In genomic region chr1:30255111-30255510, GRCh38 we compare ENCODE assay signal across 7 cellular contexts.
"Had no signal": no experiment of that assay in that cellular context is flagged by ENCODE, and none has a peak within 500 bp of the region (broad histone marks: within the 10 kb centered on the region; RNA-seq: fewer than 3 reads in every experiment).

No MANE protein-coding gene starts in this region.

- H3K4me3 Mint-ChIP-seq: IgD-negative memory B cell had no signal

- H3K4me1 Mint-ChIP-seq: IgD-negative memory B cell had no signal

- H3K9ac ChIP-seq: KMS-11 had no signal

- H3K36me3 Mint-ChIP-seq: IgD-negative memory B cell had no signal

- DNase-seq: IMR-90, KBM-7, KG1 had no signal

- H3K27ac Mint-ChIP-seq: IgD-negative memory B cell had no signal

- H3K9me3 Mint-ChIP-seq: IgD-negative memory B cell had no signal

- FAIRE-seq: HTR-8/SVneo had no signal

- H3K4me2 ChIP-seq: KMS-11 had no signal

- H3K27ac ChIP-seq: HL-60, KMS-11 had no signal
